ENCODE assay signal across 8 cellular contexts in the genomic region with DNA sequence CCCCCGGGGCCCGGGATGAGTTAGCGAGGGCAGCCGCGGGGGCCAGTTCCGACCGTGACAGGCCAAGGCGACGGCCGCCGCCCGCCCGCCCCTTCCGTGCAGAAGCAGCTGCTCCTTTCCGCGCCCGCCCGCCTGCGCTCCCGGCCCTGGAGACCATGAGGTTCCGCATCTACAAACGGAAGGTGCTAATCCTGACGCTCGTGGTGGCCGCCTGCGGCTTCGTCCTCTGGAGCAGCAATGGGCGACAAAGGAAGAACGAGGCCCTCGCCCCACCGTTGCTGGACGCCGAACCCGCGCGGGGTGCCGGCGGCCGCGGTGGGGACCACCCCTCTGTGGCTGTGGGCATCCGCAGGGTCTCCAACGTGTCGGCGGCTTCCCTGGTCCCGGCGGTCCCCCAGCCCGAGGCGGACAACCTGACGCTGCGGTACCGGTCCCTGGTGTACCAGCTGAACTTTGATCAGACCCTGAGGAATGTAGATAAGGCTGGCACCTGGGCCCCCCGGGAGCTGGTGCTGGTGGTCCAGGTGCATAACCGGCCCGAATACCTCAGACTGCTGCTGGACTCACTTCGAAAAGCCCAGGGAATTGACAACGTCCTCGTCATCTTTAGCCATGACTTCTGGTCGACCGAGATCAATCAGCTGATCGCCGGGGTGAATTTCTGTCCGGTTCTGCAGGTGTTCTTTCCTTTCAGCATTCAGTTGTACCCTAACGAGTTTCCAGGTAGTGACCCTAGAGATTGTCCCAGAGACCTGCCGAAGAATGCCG. TPM values are rescaled to one million over a fixed set of nuclear protein-coding genes. Genes with fewer than 3 reads are reported as not detected.
DNase-seq lines count a peak whose midpoint lies in the region; TF ChIP-seq lines count a peak whose summit lies in the region.

No MANE protein-coding gene starts in this region.

- H3K4me3 Mint-ChIP-seq in activated CD4-positive, alpha-beta T cell treated with anti-CD3 and anti-CD28 coated beads, Interleukin-2, amount 10 ng/mL, durations not matched to agents 7 days and 5 days, result peak overlapping the region; percentile 97

- H3K9me3 ChIP-seq in mucosa of rectum (ENCODE audit: control insufficient read depth in 2 of 2, low read length in 2 of 2), result no peaks in the 10 kb centered on the region

- H3K9me3 Mint-ChIP-seq in activated CD4-positive, alpha-beta T cell treated with anti-CD3 and anti-CD28 coated beads, Interleukin-2, amount 10 ng/mL, durations not matched to agents 7 days and 5 days, result no peaks in the 10 kb centered on the region

- H3K4me3 ChIP-seq in HFF-Myc (replicated peaks; ENCODE audit: low read depth, low read length) (peak overlapping the region; percentile 87), epithelial cell of esophagus (ENCODE audit: low read length) (peak overlapping the region; percentile 98), mucosa of rectum (ENCODE audit: low read length in 2 of 2) (peak overlapping the region; percentile 96 to 98)

- H3K27me3 ChIP-seq in mucosa of rectum (ENCODE audit: control insufficient read depth in 2 of 2, insufficient read depth in 2 of 2, low read length in 2 of 2), result no peaks in the 10 kb centered on the region

- H3K36me3 ChIP-seq in mucosa of rectum (ENCODE audit: control insufficient read depth in 2 of 2, insufficient read depth in 2 of 2, low read length in 2 of 2), result peaks cover 5 to 12% of the 10 kb centered on the region in 2 donors

- H3K4me1 ChIP-seq in mucosa of rectum (ENCODE audit: control insufficient read depth in 2 of 2, insufficient read depth in 2 of 2, low read length in 2 of 2), result peaks cover 32% of the 10 kb centered on the region in 2 donors

- DNase-seq in NCI-H2227 (lab: John Stamatoyannopoulos, UW; ENCODE audit: unreplicated experiment) (peak; percentile 73), NCI-H2227 treated with DMSO at 0.1 percent for 48 hours (lab: John Stamatoyannopoulos, UW) (no peak), HFF-Myc (ENCODE audit: extremely low read depth, low read depth) (no peak), NCI-H1092 (lab: John Stamatoyannopoulos, UW) (peak; percentile 72), epithelial cell of esophagus (ENCODE audit: low read depth) (no peak), substantia nigra (lab: John Stamatoyannopoulos, UW) (peak in 40 of 49 donors; percentile 18 to 87 (median 52))
- DNase-seq in activated CD4-positive, alpha-beta T cell treated with anti-CD3 and anti-CD28 coated beads, Interleukin-2, amount 10 ng/mL, durations not matched to agents 7 days and 5 days, result peak; percentile 64

- POLR2A ChIA-PET in activated CD4-positive, alpha-beta T cell treated with anti-CD3 and anti-CD28 coated beads, Interleukin-2, amount 10 ng/mL, durations not matched to agents 7 days and 5 days (lab: Charles Lee), result interaction anchor here (0.6 to 2.0 kb wide), 4 partner anchors 13 to 231 kb away, joined by 3 to 18 read pairs (median 9); partner anchors contain the start of genes DNAAF2 and RPS29

- H3K27me3 Mint-ChIP-seq in activated CD4-positive, alpha-beta T cell treated with anti-CD3 and anti-CD28 coated beads, Interleukin-2, amount 10 ng/mL, durations not matched to agents 7 days and 5 days, result no peaks in the 10 kb centered on the region

- peaks cover 67% of the 10 kb centered on the region for H3K36me3 Mint-ChIP-seq in activated CD4-positive, alpha-beta T cell treated with anti-CD3 and anti-CD28 coated beads, Interleukin-2, amount 10 ng/mL, durations not matched to agents 7 days and 5 days (ENCODE audit: low read depth)

- H3K27ac ChIP-seq in mucosa of rectum (ENCODE audit: low read depth in 2 of 2, low read length in 2 of 2) (peak overlapping the region; percentile 98 to 99), substantia nigra (ENCODE audit: low read depth, low read length, poor library complexity, severe bottlenecking) (peak overlapping the region; percentile 90)

- TF ChIP-seq CTCF in HFF-Myc (IDR thresholded peaks at IDR 0.05; ENCODE audit: low read depth, low read length, missing control alignments) (no peak), epithelial cell of esophagus (IDR thresholded peaks at IDR 0.05; ENCODE audit: insufficient read depth, low read depth, low read length, missing control alignments) (no peak)

- CTCF ChIA-PET in activated CD4-positive, alpha-beta T cell treated with anti-CD3 and anti-CD28 coated beads, Interleukin-2, amount 10 ng/mL, durations not matched to agents 7 days and 5 days (lab: Charles Lee), result interaction anchor here (0.6 to 6.8 kb wide), 12 partner anchors 9 to 263 kb away, joined by 3 to 67 read pairs (median 7); partner anchors contain the start of genes DNAAF2, LRR1 and RPS29

- peak overlapping the region; percentile 91 to 100 for H3K9ac ChIP-seq in mucosa of rectum (ENCODE audit: low read depth in 1 of 2, low read length in 2 of 2)

- H3K27ac Mint-ChIP-seq in activated CD4-positive, alpha-beta T cell treated with anti-CD3 and anti-CD28 coated beads, Interleukin-2, amount 10 ng/mL, durations not matched to agents 7 days and 5 days, result peak overlapping the region; percentile 97

- peaks cover 54% of the 10 kb centered on the region for H3K4me1 Mint-ChIP-seq in activated CD4-positive, alpha-beta T cell treated with anti-CD3 and anti-CD28 coated beads, Interleukin-2, amount 10 ng/mL, durations not matched to agents 7 days and 5 days

RNA-seq across cellular contexts. Expression of gene MGAT2, which starts 0.7 kb away (rescaled TPM):
- total RNA-seq in activated CD4-positive, alpha-beta T cell treated with anti-CD3 and anti-CD28 coated beads, Interleukin-2, amount 10 ng/mL, durations not matched to agents 7 days and 5 days, result 10 to 100 TPM; 53.1 to 57.3 TPM

RNA-seq across cellular contexts. Expression of gene RPL36AL, which starts 0.9 kb away (rescaled TPM):
- total RNA-seq in activated CD4-positive, alpha-beta T cell treated with anti-CD3 and anti-CD28 coated beads, Interleukin-2, amount 10 ng/mL, durations not matched to agents 7 days and 5 days, result 100 to 1,000 TPM; 249 to 262 TPM

RNA-seq across cellular contexts. Expression of gene DNAAF2, which starts 13.7 kb away (rescaled TPM):
- total RNA-seq in activated CD4-positive, alpha-beta T cell treated with anti-CD3 and anti-CD28 coated beads, Interleukin-2, amount 10 ng/mL, durations not matched to agents 7 days and 5 days, result 1 to 10 TPM; 5.1 to 5.2 TPM

RNA-seq across cellular contexts. Expression of gene LRR1, which starts 22.6 kb away (rescaled TPM):
- total RNA-seq in activated CD4-positive, alpha-beta T cell treated with anti-CD3 and anti-CD28 coated beads, Interleukin-2, amount 10 ng/mL, durations not matched to agents 7 days and 5 days, result 10 to 100 TPM; 45.5 to 53.2 TPM

RNA-seq across cellular contexts. Expression of gene RPS29, which starts 35.1 kb away (rescaled TPM):
- 1,000 to 10,000 TPM in 1 of 2 experiments, 100 to 1,000 TPM in 1; 860 to 1,679 TPM for total RNA-seq in activated CD4-positive, alpha-beta T cell treated with anti-CD3 and anti-CD28 coated beads, Interleukin-2, amount 10 ng/mL, durations not matched to agents 7 days and 5 days

Comparison
In these comparisons a context has a peak if more than half of its experiments do, and no peak if none do; other contexts are left out.
1. DNase-seq: peak in NCI-H2227 (single experiment), NCI-H1092 (single experiment), activated CD4-positive, alpha-beta T cell treated with anti-CD3 and anti-CD28 coated beads, Interleukin-2, amount 10 ng/mL, durations not matched to agents 7 days and 5 days (single experiment) and substantia nigra (40 of 49); none in NCI-H2227 treated with DMSO at 0.1 percent for 48 hours (single experiment), HFF-Myc (single experiment) and epithelial cell of esophagus (single experiment).
2. Peak in every context shown above with its lines, with median percentiles within 50 percentile points of each other: H3K4me3 ChIP-seq.